ENCODE assay signal across 8 cellular contexts in the genomic region with DNA sequence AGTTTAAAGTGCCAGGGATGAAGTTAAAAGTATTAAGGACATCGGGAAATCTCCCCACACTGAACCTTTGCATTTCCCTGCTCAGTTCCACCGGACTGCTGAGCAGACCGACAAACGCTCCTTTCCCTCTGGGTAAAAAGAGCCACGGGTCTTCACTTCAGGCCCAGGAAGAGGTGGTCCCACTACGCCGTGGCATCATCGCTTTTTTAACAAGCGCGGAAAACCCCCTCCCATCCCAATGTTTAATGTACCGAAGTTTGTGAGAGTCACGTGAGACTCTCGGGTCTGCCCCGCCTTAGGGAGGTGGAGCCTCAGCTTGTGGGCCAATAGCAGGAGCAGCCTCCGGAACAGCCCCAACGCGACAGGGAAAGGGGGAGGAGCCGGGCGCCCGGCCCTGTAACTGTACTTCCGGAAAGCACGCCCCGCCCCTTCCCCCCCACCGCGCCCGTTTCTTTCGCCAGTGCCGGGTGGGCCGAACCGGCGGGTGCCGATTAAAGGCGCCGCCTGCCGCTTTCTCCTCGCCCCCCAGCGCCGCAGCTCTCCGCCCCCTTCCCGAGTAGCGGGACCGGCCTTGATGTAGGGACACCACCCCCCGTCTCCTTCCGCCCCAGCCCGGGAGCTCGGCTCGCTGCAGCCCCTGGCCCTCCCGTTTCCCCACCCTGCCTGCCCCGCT. TPM values are rescaled to one million over a fixed set of nuclear protein-coding genes. Genes with fewer than 3 reads are reported as not detected.
DNase-seq lines count a peak whose midpoint lies in the region; ATAC-seq lines count a peak whose summit lies in the region.

No MANE protein-coding gene starts in this region.

- H3K27me3 Mint-ChIP-seq in dendritic cell treated with granulocyte-macrophage colony-stimulating factor and Interleukin-4, amounts not matched to agents 40 ng/mL and 50 ng/mL, for 4 days = peaks cover 1% of the 10 kb centered on the region

- H3K4me1 ChIP-seq in BLaER1 = peaks cover 12% of the 10 kb centered on the region

- no peaks in the 10 kb centered on the region for H3K36me3 ChIP-seq in BLaER1

- H3K36me3 Mint-ChIP-seq in dendritic cell treated with granulocyte-macrophage colony-stimulating factor and Interleukin-4, amounts not matched to agents 40 ng/mL and 50 ng/mL, for 4 days (ENCODE audit: low read depth) = peaks cover 35% of the 10 kb centered on the region

- DNase-seq in NCI-H748 (lab: John Stamatoyannopoulos, UW; ENCODE audit: unreplicated experiment) (peak; percentile 96), left lobe of liver (ENCODE audit: low spot score) (peak; percentile 99)
- peak; percentile 92 to 97 for DNase-seq in activated CD4-positive, alpha-beta T cell treated with anti-CD3 and anti-CD28 coated beads, Interleukin-2, amount 50 U/mL, for 24 hours (ENCODE audit: low read depth in 1 of 2, low spot score in 1 of 2)
- peak; percentile 98 for DNase-seq in stimulated activated CD4-positive, alpha-beta T cell treated with anti-CD3 and anti-CD28 coated beads, Interleukin-2, amount 100 ng/mL, for 24 hours

- intact Hi-C loops in dendritic cell treated with granulocyte-macrophage colony-stimulating factor and Interleukin-4, amounts not matched to agents 40 ng/mL and 50 ng/mL, for 4 days (cut with micrococcal nuclease) = loop anchor here (2.0 kb wide), 1 partner anchor 139 kb away; the partner anchor contains the start of genes ACTR1A and SUFU

- peak overlapping the region; percentile 98 for H3K27ac ChIP-seq in BLaER1

- H3K27ac Mint-ChIP-seq in dendritic cell treated with granulocyte-macrophage colony-stimulating factor and Interleukin-4, amounts not matched to agents 40 ng/mL and 50 ng/mL, for 4 days = peak overlapping the region; percentile 99

- H4K20me1 ChIP-seq in BLaER1 = peaks cover 20% of the 10 kb centered on the region

- peak overlapping the region; percentile 97 for H3K4me2 ChIP-seq in BLaER1

- peak overlapping the region; percentile 97 for H3K9ac ChIP-seq in BLaER1

- peaks cover 26% of the 10 kb centered on the region for H3K4me1 Mint-ChIP-seq in dendritic cell treated with granulocyte-macrophage colony-stimulating factor and Interleukin-4, amounts not matched to agents 40 ng/mL and 50 ng/mL, for 4 days (ENCODE audit: low read depth)

- ATAC-seq in GM19328 (IDR thresholded peaks at IDR 0.05; ENCODE audit: unreplicated experiment) (peak; percentile 44), HG03469 (IDR thresholded peaks at IDR 0.05; ENCODE audit: unreplicated experiment) (peak; percentile 31), left lobe of liver (peak; percentile 69)

- no peaks in the 10 kb centered on the region for H3K9me3 ChIP-seq in BLaER1

- H3K27me3 ChIP-seq in BLaER1 = no peaks in the 10 kb centered on the region

- H3K4me3 Mint-ChIP-seq in dendritic cell treated with granulocyte-macrophage colony-stimulating factor and Interleukin-4, amounts not matched to agents 40 ng/mL and 50 ng/mL, for 4 days = peak overlapping the region; percentile 91

- no peaks in the 10 kb centered on the region for H3K9me3 Mint-ChIP-seq in dendritic cell treated with granulocyte-macrophage colony-stimulating factor and Interleukin-4, amounts not matched to agents 40 ng/mL and 50 ng/mL, for 4 days

- H3K4me3 ChIP-seq in BLaER1 = peak overlapping the region; percentile 95

RNA-seq across cellular contexts. Expression of gene TRIM8, which starts 2.3 kb away (rescaled TPM):
- total RNA-seq in left lobe of liver = 39.1 TPM

Comparison
In these comparisons a context has a peak if more than half of its experiments do, and no peak if none do; other contexts are left out.
1. Peak in every context shown above with its lines: DNase-seq, ATAC-seq, H3K4me3 ChIP-seq and H3K27ac ChIP-seq.